1 cellular context compared by ENCODE assay signal in the genomic region with DNA sequence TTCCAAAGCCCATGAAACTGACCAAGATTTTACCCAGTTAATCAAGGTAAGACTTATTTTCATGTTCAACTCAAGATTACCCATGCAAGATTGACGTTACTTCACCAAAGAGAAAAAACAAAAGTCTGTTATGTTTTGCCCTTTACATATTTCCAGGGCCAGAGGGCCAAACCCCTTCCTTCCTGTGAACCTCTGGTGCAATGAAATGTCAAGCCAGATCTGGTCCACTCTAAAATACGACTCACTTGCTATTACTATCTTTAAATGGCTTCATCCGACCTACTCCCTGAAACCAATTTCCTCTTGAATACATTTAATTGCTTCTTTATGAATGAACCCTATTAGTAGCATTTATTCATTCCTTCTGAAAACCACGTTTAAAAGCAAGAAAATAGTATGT.
TF ChIP-seq lines count a peak whose summit lies in the region.

No MANE protein-coding gene starts in this region.

TF ChIP-seq in endothelial cell of umbilical vein, 7 proteins besides CTCF, POLR2A, EP300 and RAD21:
- TF ChIP-seq EZH2 (IDR thresholded peaks at IDR 0.05; ENCODE audit: borderline replicate concordance, low read depth, low read length, severe bottlenecking) (no peak), FOS (IDR thresholded peaks at IDR 0.05; ENCODE audit: borderline replicate concordance, insufficient read depth, low read length) (peak; percentile 6), POLR2AphosphoS5 (IDR thresholded peaks at IDR 0.05; ENCODE audit: insufficient read depth, low read depth, low read length) (peak; percentile 38), GATA2 (IDR thresholded peaks at IDR 0.05; ENCODE audit: insufficient read depth, insufficient read length, low read depth, low read length) (no peak), JUN (IDR thresholded peaks at IDR 0.05; ENCODE audit: borderline replicate concordance, insufficient read depth, insufficient read length, low read depth) (no peak), MYC (IDR thresholded peaks at IDR 0.05; ENCODE audit: low read depth, low read length) (no peak)
- TF ChIP-seq, protein P1, sequence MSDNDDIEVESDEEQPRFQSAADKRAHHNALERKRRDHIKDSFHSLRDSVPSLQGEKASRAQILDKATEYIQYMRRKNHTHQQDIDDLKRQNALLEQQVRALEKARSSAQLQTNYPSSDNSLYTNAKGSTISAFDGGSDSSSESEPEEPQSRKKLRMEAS (IDR thresholded peaks at IDR 0.05; ENCODE audit: insufficient read depth, insufficient read length): no peak
